33 cellular contexts compared by ENCODE assay signal in genomic region chr10:132745971-132746370, GRCh38. TPM values are rescaled to one million over a fixed set of nuclear protein-coding genes. Genes with fewer than 3 reads are reported as not detected.
"Had no signal": no experiment of that assay in that cellular context is flagged by ENCODE, and none has a peak within 500 bp of the region (broad histone marks: within the 10 kb centered on the region; RNA-seq: fewer than 3 reads in every experiment).

No MANE protein-coding gene starts in this region.

- H3K27me3 ChIP-seq: dorsolateral prefrontal cortex, gastrocnemius medialis, right atrium auricular region, stomach, tibial artery had no signal

- H3K27ac Mint-ChIP-seq: immature natural killer cell; natural killer cell; progenitor cell of endocrine pancreas; stimulated activated effector memory CD8-positive, alpha-beta T cell treated with anti-CD3 and anti-CD28 coated beads, Interleukin-12 subunit alpha, Interleukin-12 subunit beta, amount 100 ng/mL, for 72 hours; type B pancreatic cell had no signal

- H3K9me3 ChIP-seq: gastrocnemius medialis, lower lobe of right lung, right atrium auricular region, stomach, tibial artery had no signal

- H3K27ac ChIP-seq: epithelial cell of prostate, gastrocnemius medialis, lower lobe of right lung, parathyroid adenoma, right atrium auricular region, tibial artery had no signal

- DNase-seq: dorsolateral prefrontal cortex; effector CD4-positive, alpha-beta T cell; foreskin fibroblast; gastrocnemius medialis; immature natural killer cell; islet precursor cell; kidney glomerular epithelial cell; left colon; left ventricle myocardium superior; lower lobe of right lung; natural killer cell; stimulated activated CD4-positive, alpha-beta T cell treated with anti-CD3 and anti-CD28 coated beads, Interleukin-12 subunit alpha, Interleukin-12 subunit beta, amount 100 ng/mL, for 4 hours; stimulated activated CD4-positive, alpha-beta T cell treated with anti-CD3 and anti-CD28 coated beads, Interleukin-1b, Interleukin-23, amount 100 ng/mL, for 48 hours; stimulated activated CD4-positive, alpha-beta T cell treated with anti-CD3 and anti-CD28 coated beads, Interleukin-4, amount 100 ng/mL, for 24 hours; stimulated activated naive CD4-positive, alpha-beta T cell treated with Interleukin-2 at 50 U/mL for 16 hours; stomach; tibial artery had no signal

- H3K4me3 Mint-ChIP-seq: immature natural killer cell; natural killer cell; stimulated activated effector memory CD8-positive, alpha-beta T cell treated with anti-CD3 and anti-CD28 coated beads, Interleukin-12 subunit alpha, Interleukin-12 subunit beta, amount 100 ng/mL, for 72 hours; type B pancreatic cell had no signal

- H3K4me1 ChIP-seq: gastrocnemius medialis, lower lobe of right lung, parathyroid adenoma, right atrium auricular region, stomach, tibial artery had no signal

- H3K9me3 Mint-ChIP-seq: natural killer cell; stimulated activated effector memory CD8-positive, alpha-beta T cell treated with anti-CD3 and anti-CD28 coated beads, Interleukin-12 subunit alpha, Interleukin-12 subunit beta, amount 100 ng/mL, for 72 hours; type B pancreatic cell had no signal

- H3K4me3 ChIP-seq: dorsolateral prefrontal cortex, gastrocnemius medialis, lower lobe of right lung, right atrium auricular region, smooth muscle cell, stomach, tibial artery had no signal

- ATAC-seq: esophagus mucosa; gastrocnemius medialis; left colon; left ventricle myocardium superior; lower lobe of right lung; natural killer cell; sciatic nerve; stimulated activated effector memory CD8-positive, alpha-beta T cell treated with anti-CD3 and anti-CD28 coated beads, Interleukin-12 subunit alpha, Interleukin-12 subunit beta, amount 100 ng/mL, for 72 hours had no signal

- H3K9ac ChIP-seq: parathyroid adenoma had no signal

- H3K4me1 Mint-ChIP-seq: immature natural killer cell; natural killer cell; stimulated activated effector memory CD8-positive, alpha-beta T cell treated with anti-CD3 and anti-CD28 coated beads, Interleukin-12 subunit alpha, Interleukin-12 subunit beta, amount 100 ng/mL, for 72 hours had no signal

- H3K36me3 Mint-ChIP-seq: natural killer cell, type B pancreatic cell had no signal

RNA-seq across cellular contexts. Expression of gene NKX6-2, which starts 40.0 kb away (rescaled TPM):
- total RNA-seq: glomerular endothelial cell, left colon, left ventricle myocardium superior, lower lobe of right lung, mesenteric fat pad, natural killer cell, osteoblast, right atrium auricular region, smooth muscle cell, subcutaneous adipose tissue, temporal lobe, urinary bladder had no signal
- polyA plus RNA-seq: immature natural killer cell, neural cell had no signal
